ENCODE assay signal across 33 cellular contexts in genomic region chr7:138116892-138117291, GRCh38. TPM values are rescaled to one million over a fixed set of nuclear protein-coding genes. Genes with fewer than 3 reads are reported as not detected.
"Had no signal": no experiment of that assay in that cellular context is flagged by ENCODE, and none has a peak within 500 bp of the region (broad histone marks: within the 10 kb centered on the region; RNA-seq: fewer than 3 reads in every experiment).

No MANE protein-coding gene starts in this region.

- FAIRE-seq: astrocyte had no signal

- H3K27ac ChIP-seq: body of pancreas, breast epithelium, SJCRH30, WERI-Rb-1 had no signal

- H3K4me3 ChIP-seq: body of pancreas, breast epithelium, MG63, SJCRH30 had no signal

- H3K27me3 ChIP-seq: body of pancreas, breast epithelium, MG63, SJCRH30 had no signal

- DNase-seq: activated CD4-positive, alpha-beta T cell treated with anti-CD3 and anti-CD28 coated beads for 1 hour; activated CD4-positive, alpha-beta T cell treated with anti-CD3 and anti-CD28 coated beads for 48 hours; activated CD4-positive, alpha-beta T cell treated with anti-CD3 and anti-CD28 coated beads, Interleukin-2, amount 50 U/mL, for 4 hours; activated CD4-positive, CD25-positive, alpha-beta regulatory T cell; activated CD8-positive, alpha-beta T cell treated with anti-CD3 and anti-CD28 coated beads for 36 hours; activated gamma-delta T cell; activated naive CD4-positive, alpha-beta T cell treated with Interleukin-2 at 50 U/mL for 16 hours; activated naive CD8-positive, alpha-beta T cell treated with anti-CD3 and anti-CD28 coated beads, Interleukin-2, amount 10 ng/mL, durations not matched to agents 7 days and 5 days; activated T-cell treated with anti-CD3 and anti-CD28 coated beads, Interleukin-2, amount 50 U/mL, for 24 hours; body of pancreas; Kasumi-1; KG1; MG63; NCI-H1048; NCI-H1436 treated with DMSO at 0.1 percent for 48 hours; NCI-H1694 treated with DMSO at 0.1 percent for 48 hours; NCI-H2029; NCI-H345; NCI-H524 treated with DMSO at 0.1 percent for 48 hours; SHP77; SJCRH30; T-helper 1 cell; T-helper 2 cell; T1000; WERI-Rb-1 had no signal

- H3K9me3 ChIP-seq: body of pancreas, MG63, SJCRH30 had no signal

- ATAC-seq: activated CD8-positive, alpha-beta T cell treated with anti-CD3 and anti-CD28 coated beads for 36 hours; body of pancreas had no signal

- H3K36me3 ChIP-seq: breast epithelium, MG63, SJCRH30, WERI-Rb-1 had no signal

- H3K4me1 ChIP-seq: body of pancreas, breast epithelium, SJCRH30 had no signal

RNA-seq across cellular contexts. Expression of gene AKR1D1, which starts 40.6 kb away (rescaled TPM):
- total RNA-seq: activated CD8-positive, alpha-beta memory T cell treated with anti-CD3 and anti-CD28 coated beads for 36 hours; activated CD8-positive, alpha-beta T cell treated with anti-CD3 and anti-CD28 coated beads for 36 hours; activated naive CD8-positive, alpha-beta T cell treated with anti-CD3 and anti-CD28 coated beads, Interleukin-2, amount 10 ng/mL, durations not matched to agents 7 days and 5 days; activated T-helper 2 cell treated with anti-CD3 and anti-CD28 coated beads, Interferon-gamma antibody, Interleukin-2, Interleukin-4, amounts not matched to agents 10 μg/mL and 5 μg/mL and 100 μg/mL, durations not matched to agents 14 hours and 24 hours and 36 hours; astrocyte; body of pancreas; cardiac septum; NCI-H460; RPMI7951; SJCRH30 had no signal
- polyA plus RNA-seq: adipose tissue had no signal
